In the genomic region with DNA sequence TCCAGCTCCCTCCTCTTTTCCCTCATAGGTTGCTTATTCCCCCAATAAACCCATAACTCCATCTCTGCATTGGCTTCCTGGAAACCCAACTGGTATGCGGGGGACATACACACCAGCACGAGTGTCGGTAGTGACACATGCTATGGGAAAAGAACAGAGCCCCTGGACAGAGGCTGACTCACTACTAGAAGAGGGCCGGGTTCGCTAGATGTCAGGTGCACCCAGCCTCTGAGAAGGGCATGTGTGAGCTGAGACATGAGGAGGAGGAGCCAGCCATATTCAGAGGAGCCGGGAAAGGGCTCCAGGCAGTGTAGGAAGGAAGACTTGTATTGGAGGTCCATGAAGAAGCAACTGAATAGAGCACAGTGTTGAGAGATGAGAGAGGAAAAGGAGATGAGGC, we compare ENCODE assay signal across 20 cellular contexts.
DNase-seq lines count a peak whose midpoint lies in the region; ATAC-seq, FAIRE-seq and TF ChIP-seq lines count a peak whose summit lies in the region.
"Had no signal": no experiment of that assay in that cellular context is flagged by ENCODE, and none has a peak within 500 bp of the region (broad histone marks: within the 10 kb centered on the region; RNA-seq: fewer than 3 reads in every experiment).

No MANE protein-coding gene starts in this region.

- no peaks in the 10 kb centered on the region for H3K36me3 ChIP-seq in HCT116 (ENCODE audit: control insufficient read depth in 1 of 2, insufficient read depth in 2 of 2, low read length in 2 of 2)
- H3K36me3 ChIP-seq in skeletal muscle satellite cell (ENCODE audit: insufficient read depth, low read length): no peaks in the 10 kb centered on the region
- H3K36me3 ChIP-seq: colonic mucosa, stomach had no signal

- no peaks in the 10 kb centered on the region for H3K79me2 ChIP-seq in HCT116 (ENCODE audit: insufficient read depth, low read length)
- H3K79me2 ChIP-seq: hepatocyte had no signal

- H3K4me2 ChIP-seq in HCT116 (ENCODE audit: low read length): peak overlapping the region; percentile 30
- H3K4me2 ChIP-seq in skeletal muscle satellite cell (ENCODE audit: low read length): peak overlapping the region; percentile 3
- H3K4me2 ChIP-seq: hepatocyte, smooth muscle cell had no signal

- FAIRE-seq in RCC 7860 (lab: Jason Lieb, UNC): no peak
- FAIRE-seq: H1 had no signal

- no peak for DNase-seq in HCT116 (ENCODE audit: low read depth, low spot score)
- DNase-seq in RCC 7860 (ENCODE audit: low spot score): peak; percentile 77
- DNase-seq in epithelial cell of esophagus (ENCODE audit: low read depth): peak; percentile 90
- no peak for DNase-seq in DMS79 (lab: John Stamatoyannopoulos, UW)
- no peak for DNase-seq in globus pallidus (ENCODE audit: low spot score)
- DNase-seq in GM13977 (ENCODE audit: low spot score): no peak
- DNase-seq: activated CD4-positive, alpha-beta T cell treated with anti-CD3 and anti-CD28 coated beads for 48 hours; colonic mucosa; endodermal cell; GDM1; NCI-H1417; NCI-H524; psoas muscle; stimulated activated CD4-positive, alpha-beta T cell treated with anti-CD3 and anti-CD28 coated beads, Interleukin-4, amount 100 ng/mL, for 24 hours; stomach; trophoblast cell had no signal

- no peaks in the 10 kb centered on the region for H3K9me2 ChIP-seq in HCT116 (ENCODE audit: insufficient read depth)

- no peak overlapping the region for H3K27ac ChIP-seq in HCT116 (ENCODE audit: low read depth, low read length)
- H3K27ac ChIP-seq: colonic mucosa, hepatocyte, psoas muscle, stomach had no signal

- TF ChIP-seq CTCF in HCT116 (IDR thresholded peaks at IDR 0.05 in 2 of 3, conservative IDR thresholded peaks at IDR 0.05 in 1 of 3; ENCODE audit: borderline replicate concordance in 1 of 3, insufficient read depth in 1 of 3, low read depth in 2 of 3, low read length in 2 of 3) (no peak), epithelial cell of esophagus (IDR thresholded peaks at IDR 0.05; ENCODE audit: insufficient read depth, low read depth, low read length, missing control alignments) (no peak), GM13977 (IDR thresholded peaks at IDR 0.05; ENCODE audit: extremely low read depth, insufficient read depth, missing control alignments) (no peak)

- POLR2A ChIA-PET in HCT116 (lab: Charles Lee): interaction anchor here (0.7 kb wide), 2 partner anchors 241 kb away, joined by 3 read pairs; a partner anchor contains a TSS

- H3K4me3 ChIP-seq in HCT116 (replicated peaks in 1 of 2; ENCODE audit: low read depth in 1 of 2, low read length in 2 of 2): no peak overlapping the region
- no peak overlapping the region for H3K4me3 ChIP-seq in epithelial cell of esophagus (ENCODE audit: low read length)
- H3K4me3 ChIP-seq in skeletal muscle satellite cell (ENCODE audit: low read length): no peak overlapping the region
- H3K4me3 ChIP-seq: colonic mucosa, hepatocyte, psoas muscle, smooth muscle cell, stomach had no signal

- H3K27me3 ChIP-seq in HCT116 (ENCODE audit: insufficient read depth, low read length): no peaks in the 10 kb centered on the region
- H3K27me3 ChIP-seq in skeletal muscle satellite cell (ENCODE audit: control insufficient read depth, insufficient read depth, low read length): no peaks in the 10 kb centered on the region
- H3K27me3 ChIP-seq: colonic mucosa, hepatocyte had no signal

- H2AFZ ChIP-seq in HCT116 (ENCODE audit: low read depth, low read length, poor library complexity, severe bottlenecking): no peak overlapping the region
- H2AFZ ChIP-seq: hepatocyte had no signal

- no peak for TF ChIP-seq POLR2A in HCT116 (IDR thresholded peaks at IDR 0.05; ENCODE audit: borderline replicate concordance, extremely low read depth, insufficient read depth, insufficient read length)

- TF ChIP-seq RAD21 in HCT116 (IDR thresholded peaks at IDR 0.05; ENCODE audit: low read depth): no peak

- intact Hi-C loops in HCT116 (cut with micrococcal nuclease): no loop called here

- ATAC-seq in HCT116: peak; percentile 25; the same call in 1 of the 2 replicates
- ATAC-seq: psoas muscle had no signal

- H3K4me1 ChIP-seq in HCT116 (ENCODE audit: control insufficient read depth in 1 of 2, insufficient read depth in 2 of 2, low read length in 2 of 2): peaks cover 8 to 55% of the 10 kb centered on the region in 2 experiments
- peaks cover 38% of the 10 kb centered on the region for H3K4me1 ChIP-seq in skeletal muscle satellite cell (ENCODE audit: control insufficient read depth, insufficient read depth, low read length)
- H3K4me1 ChIP-seq: colonic mucosa, psoas muscle had no signal

- no peaks in the 10 kb centered on the region for H4K20me1 ChIP-seq in HCT116 (ENCODE audit: insufficient read depth)

- H3K9ac ChIP-seq in HCT116 (ENCODE audit: low read length) (no peak overlapping the region), skeletal muscle satellite cell (ENCODE audit: low read depth, low read length) (peak overlapping the region; percentile 10)

- in situ Hi-C loops in GM13977 (cut with MboI; ENCODE audit: low pct_unique_long_range_greater_than_20kb, low sequenced_read_pairs, unreplicated experiment): no loop called here

- CTCF ChIA-PET in HCT116 (lab: Charles Lee): interaction anchor here (1.2 kb wide), 1 partner anchor 69 kb away, joined by 3 read pairs; no protein-coding TSS in a partner anchor

- BruUV-seq in HCT116 (replicated peaks; lab: Mats Ljungman, UMichigan): no TSS peak

- no peaks in the 10 kb centered on the region for H3K9me3 ChIP-seq in HCT116 (ENCODE audit: control insufficient read depth in 1 of 2, insufficient read depth in 1 of 2, low read depth in 1 of 2, low read length in 2 of 2)
- H3K9me3 ChIP-seq in skeletal muscle satellite cell (replicated peaks; ENCODE audit: low read length): no peaks in the 10 kb centered on the region
- H3K9me3 ChIP-seq: colonic mucosa, psoas muscle, stomach had no signal

- RAD21 ChIA-PET in HCT116 (lab: Charles Lee; ENCODE audit: low non-redundant PET in 1 of 2, low total read pairs in 2 of 2, uncharacterized antibody in 2 of 2, unreplicated experiment in 2 of 2): no interaction called here

TF ChIP-seq in HCT116, 20 proteins besides CTCF, POLR2A, EP300 and RAD21:
- TF ChIP-seq FOSL1 (IDR thresholded peaks at IDR 0.05; ENCODE audit: low read depth) (no peak), YY1 (IDR thresholded peaks at IDR 0.05; ENCODE audit: extremely low read depth, insufficient replicate concordance, low read depth, low read length) (no peak)

Comparison
In these comparisons a context has a peak if more than half of its experiments do, and no peak if none do; other contexts are left out.
1. DNase-seq: peak in RCC 7860 (single experiment) and epithelial cell of esophagus (single experiment); none in HCT116 (single experiment), DMS79 (single experiment), globus pallidus (single experiment) and GM13977 (single experiment).